Comparison of ENCODE assay signal across 34 cellular contexts in genomic region chr2:10753876-10754275, GRCh38. TPM values are rescaled to one million over a fixed set of nuclear protein-coding genes. Genes with fewer than 3 reads are reported as not detected.
"Had no signal": no experiment of that assay in that cellular context is flagged by ENCODE, and none has a peak within 500 bp of the region (broad histone marks: within the 10 kb centered on the region; RNA-seq: fewer than 3 reads in every experiment).

No MANE protein-coding gene starts in this region.

- H3K4me3 ChIP-seq: adrenal gland, body of pancreas, colonic mucosa had no signal

- H3K4me3 Mint-ChIP-seq: activated B cell treated with CpG ODN at 0.5 μM for 24 hours; activated CD4-positive, alpha-beta memory T cell treated with anti-CD3 and anti-CD28 coated beads for 36 hours; activated CD4-positive, alpha-beta T cell treated with anti-CD3 and anti-CD28 coated beads, Interleukin-2, amount 10 ng/mL, durations not matched to agents 24 days and 14 days; activated CD8-positive, alpha-beta memory T cell treated with anti-CD3 and anti-CD28 coated beads, Interleukin-2, amount 10 ng/mL, durations not matched to agents 7 days and 5 days; activated CD8-positive, alpha-beta T cell treated with anti-CD3 and anti-CD28 coated beads, Interleukin-2, amount 10 ng/mL, durations not matched to agents 7 days and 5 days; activated naive CD4-positive, alpha-beta T cell treated with anti-CD3 and anti-CD28 coated beads for 36 hours; activated naive CD4-positive, alpha-beta T cell treated with anti-CD3 and anti-CD28 coated beads, Interleukin-2, amount 50 U/mL, for 24 hours; activated naive CD8-positive, alpha-beta T cell treated with anti-CD3 and anti-CD28 coated beads for 36 hours; activated naive CD8-positive, alpha-beta T cell treated with anti-CD3 and anti-CD28 coated beads, Interleukin-2, amount 50 U/mL, for 24 hours; activated T-helper 1 cell treated with anti-CD3 and anti-CD28 coated beads, Interleukin-12 subunit alpha, Interleukin-12 subunit beta, Interleukin-2, Interleukin-4 antibody, amounts not matched to agents 30 ng/mL and 10 ng/mL and 1 ng/mL, durations not matched to agents 14 hours and 24 hours and 36 hours; T-helper 17 cell; T-helper 2 cell treated with Interferon-gamma antibody and Interleukin-4, amounts not matched to agents 5 μg/mL and 100 μg/mL, for 36 hours had no signal

- H3K27me3 ChIP-seq: adrenal gland, body of pancreas, colonic mucosa had no signal

- H3K36me3 Mint-ChIP-seq: activated CD4-positive, alpha-beta memory T cell treated with anti-CD3 and anti-CD28 coated beads for 36 hours; activated CD8-positive, alpha-beta memory T cell treated with anti-CD3 and anti-CD28 coated beads, Interleukin-2, amount 10 ng/mL, durations not matched to agents 7 days and 5 days; activated naive CD4-positive, alpha-beta T cell treated with anti-CD3 and anti-CD28 coated beads, Interleukin-2, amount 50 U/mL, for 24 hours; activated naive CD8-positive, alpha-beta T cell treated with anti-CD3 and anti-CD28 coated beads for 36 hours had no signal

- H3K27ac ChIP-seq: adrenal gland, body of pancreas, colonic mucosa, epithelial cell of prostate, WERI-Rb-1 had no signal

- ATAC-seq: activated CD4-positive, CD25-positive, alpha-beta regulatory T cell treated with anti-CD3 and anti-CD28 coated beads, Interleukin-2, amount 50 U/mL, for 24 hours; activated CD8-positive, alpha-beta memory T cell treated with anti-CD3 and anti-CD28 coated beads, Interleukin-2, amount 10 ng/mL, durations not matched to agents 7 days and 5 days; activated CD8-positive, alpha-beta T cell treated with anti-CD3 and anti-CD28 coated beads, Interleukin-2, amount 10 ng/mL, durations not matched to agents 7 days and 5 days; activated naive CD8-positive, alpha-beta T cell treated with anti-CD3 and anti-CD28 coated beads, Interleukin-2, amount 50 U/mL, for 24 hours; body of pancreas; T-helper 17 cell had no signal

- H3K4me1 Mint-ChIP-seq: activated B cell treated with CpG ODN at 0.5 μM for 24 hours; activated CD4-positive, alpha-beta T cell treated with anti-CD3 and anti-CD28 coated beads, Interleukin-2, amount 10 ng/mL, durations not matched to agents 24 days and 14 days; activated CD8-positive, alpha-beta memory T cell treated with anti-CD3 and anti-CD28 coated beads, Interleukin-2, amount 10 ng/mL, durations not matched to agents 7 days and 5 days; activated naive CD4-positive, alpha-beta T cell treated with anti-CD3 and anti-CD28 coated beads, Interleukin-2, amount 50 U/mL, for 24 hours; activated naive CD8-positive, alpha-beta T cell treated with anti-CD3 and anti-CD28 coated beads for 36 hours; activated naive CD8-positive, alpha-beta T cell treated with anti-CD3 and anti-CD28 coated beads, Interleukin-2, amount 50 U/mL, for 24 hours; T-helper 17 cell had no signal

- H3K4me1 ChIP-seq: adrenal gland, body of pancreas, colonic mucosa had no signal

- H3K9me3 Mint-ChIP-seq: activated B cell treated with CpG ODN at 0.5 μM for 24 hours; activated CD4-positive, alpha-beta memory T cell treated with anti-CD3 and anti-CD28 coated beads for 36 hours; activated CD4-positive, alpha-beta T cell treated with anti-CD3 and anti-CD28 coated beads, Interleukin-2, amount 10 ng/mL, durations not matched to agents 24 days and 14 days; activated naive CD4-positive, alpha-beta T cell treated with anti-CD3 and anti-CD28 coated beads for 36 hours; activated naive CD4-positive, alpha-beta T cell treated with anti-CD3 and anti-CD28 coated beads, Interleukin-2, amount 50 U/mL, for 24 hours; activated naive CD8-positive, alpha-beta T cell treated with anti-CD3 and anti-CD28 coated beads for 36 hours; activated naive CD8-positive, alpha-beta T cell treated with anti-CD3 and anti-CD28 coated beads, Interleukin-2, amount 50 U/mL, for 24 hours; activated T-helper 1 cell treated with anti-CD3 and anti-CD28 coated beads, Interleukin-12 subunit alpha, Interleukin-12 subunit beta, Interleukin-2, Interleukin-4 antibody, amounts not matched to agents 30 ng/mL and 10 ng/mL and 1 ng/mL, durations not matched to agents 14 hours and 24 hours and 36 hours; activated T-helper 2 cell treated with anti-CD3 and anti-CD28 coated beads, Interferon-gamma antibody, Interleukin-2, Interleukin-4, amounts not matched to agents 10 μg/mL and 5 μg/mL and 100 μg/mL, durations not matched to agents 14 hours and 24 hours and 36 hours; T-helper 2 cell treated with Interferon-gamma antibody and Interleukin-4, amounts not matched to agents 5 μg/mL and 100 μg/mL, for 36 hours had no signal

- H3K27ac Mint-ChIP-seq: activated B cell treated with CpG ODN at 0.5 μM for 24 hours; activated CD4-positive, alpha-beta memory T cell treated with anti-CD3 and anti-CD28 coated beads for 36 hours; activated CD4-positive, alpha-beta T cell treated with anti-CD3 and anti-CD28 coated beads, Interleukin-2, amount 10 ng/mL, durations not matched to agents 24 days and 14 days; activated CD8-positive, alpha-beta memory T cell treated with anti-CD3 and anti-CD28 coated beads, Interleukin-2, amount 10 ng/mL, durations not matched to agents 7 days and 5 days; activated CD8-positive, alpha-beta T cell treated with anti-CD3 and anti-CD28 coated beads, Interleukin-2, amount 10 ng/mL, durations not matched to agents 7 days and 5 days; activated naive CD4-positive, alpha-beta T cell treated with anti-CD3 and anti-CD28 coated beads for 36 hours; activated naive CD4-positive, alpha-beta T cell treated with anti-CD3 and anti-CD28 coated beads, Interleukin-2, amount 50 U/mL, for 24 hours; activated naive CD8-positive, alpha-beta T cell treated with anti-CD3 and anti-CD28 coated beads for 36 hours; activated naive CD8-positive, alpha-beta T cell treated with anti-CD3 and anti-CD28 coated beads, Interleukin-2, amount 50 U/mL, for 24 hours; activated T-helper 1 cell treated with anti-CD3 and anti-CD28 coated beads, Interleukin-12 subunit alpha, Interleukin-12 subunit beta, Interleukin-2, Interleukin-4 antibody, amounts not matched to agents 30 ng/mL and 10 ng/mL and 1 ng/mL, durations not matched to agents 14 hours and 24 hours and 36 hours; activated T-helper 2 cell treated with anti-CD3 and anti-CD28 coated beads, Interferon-gamma antibody, Interleukin-2, Interleukin-4, amounts not matched to agents 10 μg/mL and 5 μg/mL and 100 μg/mL, durations not matched to agents 14 hours and 24 hours and 36 hours; T-helper 17 cell; T-helper 2 cell treated with Interferon-gamma antibody and Interleukin-4, amounts not matched to agents 5 μg/mL and 100 μg/mL, for 36 hours had no signal

- H3K9me3 ChIP-seq: adrenal gland, body of pancreas, colonic mucosa had no signal

- DNase-seq: activated B cell treated with CpG ODN at 0.5 μM for 24 hours; activated CD4-positive, alpha-beta memory T cell treated with anti-CD3 and anti-CD28 coated beads for 36 hours; activated CD4-positive, alpha-beta T cell treated with anti-CD3 and anti-CD28 coated beads, Interleukin-2, amount 10 ng/mL, durations not matched to agents 24 days and 14 days; activated CD8-positive, alpha-beta memory T cell treated with anti-CD3 and anti-CD28 coated beads, Interleukin-2, amount 10 ng/mL, durations not matched to agents 7 days and 5 days; activated CD8-positive, alpha-beta memory T cell treated with anti-CD3 and anti-CD28 coated beads, Interleukin-2, amount 50 U/mL, for 4 hours; activated CD8-positive, alpha-beta T cell treated with anti-CD3 and anti-CD28 coated beads, Interleukin-2, amount 10 ng/mL, durations not matched to agents 7 days and 5 days; activated effector memory CD4-positive, alpha-beta T cell treated with anti-CD3 and anti-CD28 coated beads, Interleukin-2, amount 50 U/mL, for 16 hours; activated naive CD4-positive, alpha-beta T cell treated with anti-CD3 and anti-CD28 coated beads for 36 hours; activated naive CD8-positive, alpha-beta T cell treated with anti-CD3 and anti-CD28 coated beads for 36 hours; activated naive CD8-positive, alpha-beta T cell treated with anti-CD3 and anti-CD28 coated beads, Interleukin-2, amount 50 U/mL, for 24 hours; activated T-cell treated with anti-CD3 and anti-CD28 coated beads, Interleukin-2, amount 50 U/mL, for 1 hour; activated T-cell treated with anti-CD3 and anti-CD28 coated beads, Interleukin-2, amount 50 U/mL, for 48 hours; adrenal gland; amygdala; body of pancreas; caudate nucleus; colonic mucosa; effector CD8-positive, alpha-beta T cell; foreskin fibroblast; head of caudate nucleus; T-helper 1 cell; T-helper 17 cell; T1000; WERI-Rb-1 had no signal

- H3K36me3 ChIP-seq: adrenal gland, colonic mucosa, WERI-Rb-1 had no signal

- H3K27me3 Mint-ChIP-seq: activated B cell treated with CpG ODN at 0.5 μM for 24 hours; activated CD4-positive, alpha-beta memory T cell treated with anti-CD3 and anti-CD28 coated beads for 36 hours; activated naive CD4-positive, alpha-beta T cell treated with anti-CD3 and anti-CD28 coated beads, Interleukin-2, amount 50 U/mL, for 24 hours had no signal

- FAIRE-seq: endometrium, endothelial cell of umbilical vein, frontal cortex had no signal

RNA-seq across cellular contexts. Expression of gene ATP6V1C2, which starts 32.4 kb away (rescaled TPM):
- total RNA-seq: activated CD4-positive, alpha-beta memory T cell treated with anti-CD3 and anti-CD28 coated beads for 36 hours; activated CD4-positive, alpha-beta T cell treated with anti-CD3 and anti-CD28 coated beads, Interleukin-2, amount 10 ng/mL, durations not matched to agents 24 days and 14 days; activated CD8-positive, alpha-beta memory T cell treated with anti-CD3 and anti-CD28 coated beads for 36 hours; activated CD8-positive, alpha-beta memory T cell treated with anti-CD3 and anti-CD28 coated beads, Interleukin-2, amount 10 ng/mL, durations not matched to agents 7 days and 5 days; activated CD8-positive, alpha-beta T cell treated with anti-CD3 and anti-CD28 coated beads, Interleukin-2, amount 10 ng/mL, durations not matched to agents 7 days and 5 days; activated naive CD4-positive, alpha-beta T cell treated with anti-CD3 and anti-CD28 coated beads for 36 hours; activated naive CD8-positive, alpha-beta T cell treated with anti-CD3 and anti-CD28 coated beads for 36 hours; activated T-helper 2 cell treated with anti-CD3 and anti-CD28 coated beads, Interferon-gamma antibody, Interleukin-2, Interleukin-4, amounts not matched to agents 10 μg/mL and 5 μg/mL and 100 μg/mL, durations not matched to agents 14 hours and 24 hours and 36 hours; T-helper 17 cell had no signal
